In the genomic region with DNA sequence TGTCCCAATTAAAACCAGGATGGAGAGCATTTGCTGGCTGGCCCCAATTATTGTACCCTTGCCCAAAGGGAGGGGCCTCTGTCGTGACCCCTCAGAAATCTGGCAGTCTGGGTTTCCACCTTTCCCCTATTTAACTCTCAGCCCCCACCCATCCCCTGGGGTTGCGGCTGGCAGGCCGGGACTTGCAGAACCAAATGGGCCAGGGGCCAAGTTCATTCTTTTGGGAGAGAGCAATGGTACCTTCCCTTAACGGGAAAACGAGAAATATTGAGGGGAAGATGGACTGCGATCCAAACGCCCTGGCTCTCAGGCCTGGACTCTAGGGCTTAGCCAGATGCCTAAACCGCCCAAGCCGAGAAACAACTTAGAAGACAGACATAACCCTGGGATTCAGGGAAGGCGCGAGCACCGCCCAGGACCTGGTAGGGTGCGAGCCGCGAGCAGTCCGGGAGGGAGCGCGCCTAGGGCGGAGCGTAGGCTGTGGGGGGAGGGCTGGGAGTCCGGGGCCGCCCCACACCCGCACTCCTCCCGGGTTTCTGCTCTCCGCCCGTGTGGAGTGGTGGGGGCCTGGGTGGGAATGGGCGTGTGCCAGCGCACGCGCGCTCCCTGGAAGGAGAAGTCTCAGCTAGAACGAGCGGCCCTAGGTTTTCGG, we compare ENCODE assay signal across 2 cellular contexts.
TF ChIP-seq lines count a peak whose summit lies in the region.

Gene SLC27A3 (plus strand): TSS at position 628 of the 652 bp plus-strand sequence. CDS start 91 bp downstream, outside the sequence.

TF ChIP-seq in A549, 52 proteins besides CTCF, POLR2A, EP300 and RAD21:
- no peak for TF ChIP-seq FOXS1 (CRISPR knock-in tag; IDR thresholded peaks at IDR 0.05)
- TF ChIP-seq ZSCAN20 (CRISPR knock-in tag; IDR thresholded peaks at IDR 0.05): no peak
- TF ChIP-seq RNF2 (IDR thresholded peaks at IDR 0.05; ENCODE audit: borderline replicate concordance, low read depth): no peak
- no peak for TF ChIP-seq MAX (IDR thresholded peaks at IDR 0.05)
- TF ChIP-seq HEYL (CRISPR knock-in tag; IDR thresholded peaks at IDR 0.05): no peak
- no peak for TF ChIP-seq HOXB13 (CRISPR knock-in tag; IDR thresholded peaks at IDR 0.05; ENCODE audit: low read depth)
- no peak for TF ChIP-seq MYC (IDR thresholded peaks at IDR 0.05; ENCODE audit: borderline replicate concordance, low read length)
- TF ChIP-seq CBX8 (IDR thresholded peaks at IDR 0.05): no peak
- no peak for TF ChIP-seq RFX5 (IDR thresholded peaks at IDR 0.05)
- TF ChIP-seq USF2 (IDR thresholded peaks at IDR 0.05): no peak
- TF ChIP-seq CHD2 (IDR thresholded peaks at IDR 0.05; ENCODE audit: low read length, partially characterized antibody): no peak
- TF ChIP-seq POLR2AphosphoS2 (conservative IDR thresholded peaks at IDR 0.05; ENCODE audit: low read length): no peak
- TF ChIP-seq E2F6 (IDR thresholded peaks at IDR 0.05; ENCODE audit: borderline replicate concordance, low read depth): no peak
- TF ChIP-seq ZC3H11A (IDR thresholded peaks at IDR 0.05): no peak
- no peak for TF ChIP-seq HOXB5 (CRISPR knock-in tag; IDR thresholded peaks at IDR 0.05)
- no peak for TF ChIP-seq NPAS2 (CRISPR knock-in tag; IDR thresholded peaks at IDR 0.05; ENCODE audit: borderline replicate concordance)
- no peak for TF ChIP-seq GATA3 (IDR thresholded peaks at IDR 0.05; ENCODE audit: borderline replicate concordance)
- no peak for TF ChIP-seq BCL3 (IDR thresholded peaks at IDR 0.05)
- no peak for TF ChIP-seq SREBF2 (IDR thresholded peaks at IDR 0.05)
- no peak for TF ChIP-seq ZFP36 (IDR thresholded peaks at IDR 0.05; ENCODE audit: borderline replicate concordance, partially characterized antibody)
TF ChIP-seq in A549: peak in this region for 0.

TF ChIP-seq in H1, 55 proteins besides CTCF, POLR2A, EP300 and RAD21:
- TF ChIP-seq POLR2AphosphoS5 (IDR thresholded peaks at IDR 0.05; ENCODE audit: low read depth, low read length) (peak; percentile 68), SIRT6 (IDR thresholded peaks at IDR 0.05; ENCODE audit: low read length) (no peak), HDAC2 (IDR thresholded peaks at IDR 0.05; ENCODE audit: borderline replicate concordance in 1 of 2, low read depth in 2 of 2, low read length in 2 of 2) (no peak), USF2 (IDR thresholded peaks at IDR 0.05; ENCODE audit: low read length) (no peak), KDM4A (IDR thresholded peaks at IDR 0.05; ENCODE audit: low read depth, low read length, severe bottlenecking) (no peak), BCL11A (IDR thresholded peaks at IDR 0.05; ENCODE audit: low read depth in 2 of 2, low read length in 2 of 2) (no peak), E2F6 (IDR thresholded peaks at IDR 0.05) (no peak)
